ENCODE assay signal across 8 cellular contexts in genomic region chr14:102591944-102592772, GRCh38. TPM values are rescaled to one million over a fixed set of nuclear protein-coding genes. Genes with fewer than 3 reads are reported as not detected.
A peak's percentile ranks its signal among the peaks of the same experiment; 100 is the strongest.
DNase-seq lines count a peak whose midpoint lies in the region; ATAC-seq and TF ChIP-seq lines count a peak whose summit lies in the region.

Gene RCOR1 (plus strand): TSS chr14:102592649. CDS start chr14:102592887, 238 bp downstream.

- peaks cover 0 to 10% (median 0%) of the 10 kb centered on the region in 6 donors for H3K36me3 ChIP-seq in spleen

- peak in 2 of 3 donors; percentile 75 to 93 for TF ChIP-seq POLR2A in spleen (IDR thresholded peaks at IDR 0.05)

- 0 to 1% (median 0%) methylated on average over 23 to 98 of the region's 98 CpGs for WGBS in spleen, 5 donors

- DNase-seq in AG10803 (ENCODE audit: low read depth) (peak; percentile 99), NCI-H446 (lab: John Stamatoyannopoulos, UW) (peak; percentile 96 to 99), inferior parietal cortex (ENCODE audit: extremely low spot score) (peak; percentile 94), spleen (peak; percentile 99)
- peak; percentile 97 for DNase-seq in activated CD4-positive, CD25-positive, alpha-beta regulatory T cell treated with anti-CD3 and anti-CD28 coated beads, Interleukin-2, amount 50 U/mL, for 16 hours (ENCODE audit: low read depth, low spot score)
- peak; percentile 98 for DNase-seq in central memory CD4-positive, alpha-beta T cell

- peak; percentile 71 for ATAC-seq in GM19043 (IDR thresholded peaks at IDR 0.05; ENCODE audit: low read depth, unreplicated experiment)
- peak; percentile 78 for ATAC-seq in HG03354 (IDR thresholded peaks at IDR 0.05; ENCODE audit: poor library complexity, severe bottlenecking, unreplicated experiment)

- H3K9me3 ChIP-seq in spleen, result no peaks in the 10 kb centered on the region

- H3K4me1 ChIP-seq in spleen, result peaks cover 4 to 49% (median 32%) of the 10 kb centered on the region in 6 donors

- intact Hi-C loops in spleen (cut with DNase I; ENCODE audit: low total_unique reads), result no loop called here

- TF ChIP-seq CTCF in AG10803 (conservative IDR thresholded peaks at IDR 0.05; ENCODE audit: low read length) (no peak), spleen (IDR thresholded peaks at IDR 0.05 in 8 of 11, conservative IDR thresholded peaks at IDR 0.05 in 3 of 11) (peak in 2 of 11 experiments; percentile 8 to 44)

- H3K4me3 ChIP-seq in AG10803 (ENCODE audit: low read length) (peak within 1 kb of the TSS; percentile 80), spleen (peak within 1 kb of the TSS; percentile 85 to 98 (median 92))

- peak within 1 kb of the TSS; percentile 97 to 99 (median 98) for H3K27ac ChIP-seq in spleen

- no peaks in the 10 kb centered on the region for H3K27me3 ChIP-seq in spleen (replicated peaks in 1 of 7)

RNA-seq across cellular contexts. Expression of gene RCOR1, which starts in this region (rescaled TPM):
- 10 to 100 TPM; 17.0 to 30.6 (median 21.9) TPM for total RNA-seq in spleen
- polyA plus RNA-seq in spleen, result 1 to 10 TPM; 3.7 to 5.8 (median 3.8) TPM

Comparison
In these comparisons a context has a peak if more than half of its experiments do, and no peak if none do; other contexts are left out.
1. Peak in every context shown above with its lines: DNase-seq, ATAC-seq, H3K4me3 ChIP-seq and H3K27ac ChIP-seq.